ENCODE assay signal across 10 cellular contexts in genomic region chr11:11856638-11857037, GRCh38. TPM values are rescaled to one million over a fixed set of nuclear protein-coding genes. Genes with fewer than 3 reads are reported as not detected.
A peak's percentile ranks its signal among the peaks of the same experiment; 100 is the strongest.
DNase-seq lines count a peak whose midpoint lies in the region; ATAC-seq and TF ChIP-seq lines count a peak whose summit lies in the region.
"Had no signal": no experiment of that assay in that cellular context is flagged by ENCODE, and none has a peak within 500 bp of the region (broad histone marks: within the 10 kb centered on the region; RNA-seq: fewer than 3 reads in every experiment).

No MANE protein-coding gene starts in this region.

- H3K9ac ChIP-seq in Karpas-422 (ENCODE audit: low read length) = no peak overlapping the region

- no peak overlapping the region for H2AFZ ChIP-seq in Karpas-422 (ENCODE audit: low read length)

- no peak overlapping the region for H3K4me2 ChIP-seq in Karpas-422 (ENCODE audit: low read depth, low read length, poor library complexity, severe bottlenecking)

- peaks cover 86% of the 10 kb centered on the region for H3K4me1 ChIP-seq in left ventricle myocardium inferior
- no peaks in the 10 kb centered on the region for H3K4me1 ChIP-seq in Karpas-422 (ENCODE audit: low read length)

- H3K9me3 ChIP-seq in left ventricle myocardium inferior (replicated peaks) (no peaks in the 10 kb centered on the region), Karpas-422 (ENCODE audit: low read length) (no peaks in the 10 kb centered on the region)
- H3K9me3 ChIP-seq: mucosa of descending colon had no signal

- ATAC-seq in Right ventricle myocardium inferior = peak; percentile 50
- ATAC-seq: mucosa of descending colon had no signal

- H4K20me1 ChIP-seq in Karpas-422 (ENCODE audit: insufficient read depth, low read depth, low read length) = peaks cover 4% of the 10 kb centered on the region; the same call in 1 of the 2 replicates

- TF ChIP-seq CTCF in left ventricle myocardium inferior (IDR thresholded peaks at IDR 0.05; ENCODE audit: borderline replicate concordance) = no peak

- no peaks in the 10 kb centered on the region for H3K9me2 ChIP-seq in Karpas-422 (replicated peaks; ENCODE audit: insufficient read depth, low read length)

- H3K27ac ChIP-seq in left ventricle myocardium inferior (replicated peaks) (peak overlapping the region; percentile 20), Karpas-422 (ENCODE audit: low read length) (no peak overlapping the region)

- DNase-seq in Right ventricle myocardium inferior (ENCODE audit: missing footprints) = no peak
- DNase-seq in cardiac septum (ENCODE audit: low spot score) = no peak
- peak; percentile 72 for DNase-seq in MV-4-11 (lab: John Stamatoyannopoulos, UW)
- DNase-seq in left ventricle myocardium inferior = no peak
- no peak for DNase-seq in NCI-H1105 (lab: John Stamatoyannopoulos, UW)
- no peak for DNase-seq in Karpas-422
- no peak for DNase-seq in SHP77 (lab: John Stamatoyannopoulos, UW)
- no peak for DNase-seq in NCI-H446 (lab: John Stamatoyannopoulos, UW)
- DNase-seq: mucosa of descending colon, NCI-H187 had no signal

- no peaks in the 10 kb centered on the region for H3K27me3 ChIP-seq in left ventricle myocardium inferior (ENCODE audit: low read depth)
- H3K27me3 ChIP-seq in Karpas-422 (ENCODE audit: low read length) = no peaks in the 10 kb centered on the region

- peaks cover 97% of the 10 kb centered on the region for H3K79me2 ChIP-seq in Karpas-422 (ENCODE audit: low read length)

- intact Hi-C loops in Right ventricle myocardium inferior (cut with DNase I) (no loop called here), cardiac septum (cut with DNase I) (no loop called here), left ventricle myocardium inferior (cut with micrococcal nuclease) (no loop called here)

- H3K4me3 ChIP-seq in left ventricle myocardium inferior = no peak overlapping the region
- H3K4me3 ChIP-seq in Karpas-422 (ENCODE audit: low read length) = no peak overlapping the region
- H3K4me3 ChIP-seq: mucosa of descending colon had no signal

- H3K36me3 ChIP-seq in left ventricle myocardium inferior (no peaks in the 10 kb centered on the region), Karpas-422 (ENCODE audit: insufficient read depth, low read length) (no peaks in the 10 kb centered on the region)

RNA-seq across cellular contexts. Expression of gene USP47, which starts 14.9 kb away (rescaled TPM):
- 48.9 TPM for total RNA-seq in Right ventricle myocardium inferior
- 61.6 TPM for total RNA-seq in cardiac septum
- 53.7 TPM for total RNA-seq in left ventricle myocardium inferior
- 47.8 and 61.2 TPM in 2 replicates for total RNA-seq in Karpas-422 (2014; rRNA removed; shearing (Covaris generic); ENCODE audit: low replicate concordance)
